Comparison of ENCODE assay signal across 12 cellular contexts in the genomic region with DNA sequence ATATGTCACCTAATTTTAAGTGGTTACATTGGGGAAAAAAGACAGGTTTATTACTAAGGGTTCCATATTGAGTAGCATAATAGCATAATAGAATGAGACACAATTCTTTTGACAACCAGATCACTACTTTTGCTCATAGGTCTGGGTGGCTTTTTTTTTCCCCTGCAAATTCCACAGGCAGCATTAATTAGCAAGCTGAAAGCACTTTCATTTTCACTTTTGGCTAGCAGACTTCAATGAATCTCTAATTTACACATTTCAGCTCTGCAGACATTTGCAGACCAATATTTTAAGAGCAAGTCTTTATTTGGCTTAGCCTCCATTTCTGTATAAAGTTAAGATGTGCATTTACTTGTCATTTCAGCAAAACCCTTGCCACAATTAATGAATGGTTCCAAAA.
DNase-seq lines count a peak whose midpoint lies in the region; ATAC-seq, FAIRE-seq and TF ChIP-seq lines count a peak whose summit lies in the region.
"Had no signal": no experiment of that assay in that cellular context is flagged by ENCODE, and none has a peak within 500 bp of the region (broad histone marks: within the 10 kb centered on the region; RNA-seq: fewer than 3 reads in every experiment).

No MANE protein-coding gene starts in this region.

- no peak for TF ChIP-seq POLR2A in GM12892 (IDR thresholded peaks at IDR 0.05; ENCODE audit: low read depth, low read length)

- ATAC-seq in GM21786 (IDR thresholded peaks at IDR 0.05; ENCODE audit: unreplicated experiment) (peak; percentile 67), GM21360 (IDR thresholded peaks at IDR 0.05; ENCODE audit: unreplicated experiment) (no peak), HG02610 (IDR thresholded peaks at IDR 0.05; ENCODE audit: unreplicated experiment) (no peak)
- ATAC-seq: naive thymus-derived CD8-positive, alpha-beta T cell had no signal

- FAIRE-seq in GM12892 (lab: Jason Lieb, UNC) (peak; percentile 57), islet of Langerhans (lab: Jason Lieb, UNC) (peak; percentile 93)

- DNase-seq in GM12892 (ENCODE audit: insufficient read length) (no peak), NCI-H774 (lab: John Stamatoyannopoulos, UW) (peak; percentile 60), DMS 273 (lab: John Stamatoyannopoulos, UW; ENCODE audit: unreplicated experiment) (no peak), activated gamma-delta T cell (lab: John Stamatoyannopoulos, UW) (no peak)
- DNase-seq: activated CD4-positive, alpha-beta T cell treated with anti-CD3 and anti-CD28 coated beads for 48 hours; activated naive CD4-positive, alpha-beta T cell treated with anti-CD3 and anti-CD28 coated beads, Interleukin-2, amount 10 ng/mL, durations not matched to agents 7 days and 5 days; naive thymus-derived CD8-positive, alpha-beta T cell; SHP77 treated with DMSO at 0.1 percent for 48 hours had no signal
